ENCODE assay signal across 23 cellular contexts in the genomic region with DNA sequence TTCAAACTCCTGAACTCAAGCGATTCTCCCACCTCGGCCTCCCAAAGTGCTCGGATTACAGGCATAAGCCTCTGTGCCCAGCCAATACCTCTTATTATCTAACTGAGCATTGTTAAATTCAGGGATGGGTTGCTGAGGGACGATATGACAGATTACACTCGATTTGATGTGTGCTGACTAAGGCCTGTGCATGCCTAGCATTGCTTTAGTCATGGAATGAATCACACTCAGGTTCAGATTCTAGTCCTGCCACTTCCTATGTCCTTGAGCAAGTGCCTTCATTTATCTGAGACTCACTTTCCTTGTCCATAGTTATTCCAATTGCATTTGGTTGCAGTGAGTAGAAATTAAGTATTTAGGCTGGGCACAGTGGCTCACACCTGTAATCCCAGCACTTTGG. TPM values are rescaled to one million over a fixed set of nuclear protein-coding genes. Genes with fewer than 3 reads are reported as not detected.
A peak's percentile ranks its signal among the peaks of the same experiment; 100 is the strongest.
DNase-seq lines count a peak whose midpoint lies in the region; ATAC-seq and TF ChIP-seq lines count a peak whose summit lies in the region.
"Had no signal": no experiment of that assay in that cellular context is flagged by ENCODE, and none has a peak within 500 bp of the region (broad histone marks: within the 10 kb centered on the region; RNA-seq: fewer than 3 reads in every experiment).

No MANE protein-coding gene starts in this region.

- H3K9me3 Mint-ChIP-seq in activated T-cell treated with anti-CD3 and anti-CD28 coated beads, Interleukin-2, amount 50 U/mL, for 72 hours: no peaks in the 10 kb centered on the region
- no peaks in the 10 kb centered on the region for H3K9me3 Mint-ChIP-seq in activated T-cell treated with anti-CD3 and anti-CD28 coated beads, Interleukin-2, amount 50 U/mL, for 4 hours
- no peaks in the 10 kb centered on the region for H3K9me3 Mint-ChIP-seq in naive thymus-derived CD8-positive, alpha-beta T cell
- H3K9me3 Mint-ChIP-seq: central memory CD8-positive, alpha-beta T cell; naive B cell had no signal

- peak overlapping the region; percentile 69 for H3K27ac ChIP-seq in PC-9
- H3K27ac ChIP-seq: C4-2B, gastrocnemius medialis, right atrium auricular region, SJCRH30, upper lobe of right lung had no signal

- no peak overlapping the region for H3K27ac Mint-ChIP-seq in activated T-cell treated with anti-CD3 and anti-CD28 coated beads, Interleukin-2, amount 50 U/mL, for 72 hours
- H3K27ac Mint-ChIP-seq in naive thymus-derived CD8-positive, alpha-beta T cell: no peak overlapping the region
- H3K27ac Mint-ChIP-seq: naive B cell had no signal

- no peaks in the 10 kb centered on the region for H3K36me3 Mint-ChIP-seq in activated T-cell treated with anti-CD3 and anti-CD28 coated beads, Interleukin-2, amount 50 U/mL, for 72 hours (ENCODE audit: insufficient read depth in 2 of 2)
- no peaks in the 10 kb centered on the region for H3K36me3 Mint-ChIP-seq in activated T-cell treated with anti-CD3 and anti-CD28 coated beads, Interleukin-2, amount 50 U/mL, for 4 hours (ENCODE audit: insufficient read depth)
- peaks cover 0 to 8% (median 0%) of the 10 kb centered on the region in 3 donors for H3K36me3 Mint-ChIP-seq in naive thymus-derived CD8-positive, alpha-beta T cell
- H3K36me3 Mint-ChIP-seq: naive B cell had no signal

- CTCF ChIA-PET in PC-9 (lab: Charles Lee): no interaction called here

- no peak overlapping the region for H2AFZ ChIP-seq in PC-9

- H3K4me1 Mint-ChIP-seq in activated T-cell treated with anti-CD3 and anti-CD28 coated beads, Interleukin-2, amount 50 U/mL, for 72 hours (ENCODE audit: low read depth): peaks cover 28% of the 10 kb centered on the region
- no peaks in the 10 kb centered on the region for H3K4me1 Mint-ChIP-seq in activated T-cell treated with anti-CD3 and anti-CD28 coated beads, Interleukin-2, amount 50 U/mL, for 4 hours (ENCODE audit: low read depth)
- no peaks in the 10 kb centered on the region for H3K4me1 Mint-ChIP-seq in naive thymus-derived CD8-positive, alpha-beta T cell
- H3K4me1 Mint-ChIP-seq: central memory CD8-positive, alpha-beta T cell; naive B cell had no signal

- peak; percentile 85 to 88 for ATAC-seq in activated T-cell treated with anti-CD3 and anti-CD28 coated beads, Interleukin-2, amount 50 U/mL, for 72 hours (replicated peaks in 1 of 2)
- no peak for ATAC-seq in activated T-cell treated with anti-CD3 and anti-CD28 coated beads, Interleukin-2, amount 50 U/mL, for 4 hours
- ATAC-seq in HG03565 (IDR thresholded peaks at IDR 0.05; ENCODE audit: unreplicated experiment) (no peak), Right ventricle myocardium superior (ENCODE audit: poor library complexity) (no peak)
- no peak for ATAC-seq in naive thymus-derived CD8-positive, alpha-beta T cell
- ATAC-seq: gastrocnemius medialis had no signal

- H3K4me3 ChIP-seq in PC-9 (no peak overlapping the region), choroid plexus epithelial cell (ENCODE audit: low read depth, low read length) (no peak overlapping the region)
- H3K4me3 ChIP-seq: gastrocnemius medialis, HAP-1, right atrium auricular region, SJCRH30, upper lobe of right lung had no signal

- DNase-seq in activated T-cell treated with anti-CD3 and anti-CD28 coated beads, Interleukin-2, amount 50 U/mL, for 72 hours: peak in 1 of 2 donors; percentile 15
- DNase-seq in activated T-cell treated with anti-CD3 and anti-CD28 coated beads, Interleukin-2, amount 50 U/mL, for 4 hours: no peak
- DNase-seq in PC-9 (peak; percentile 13 to 85), choroid plexus epithelial cell (ENCODE audit: low read depth) (peak; percentile 4), NCI-H1048 (lab: John Stamatoyannopoulos, UW) (no peak), Right ventricle myocardium superior (no peak)
- no peak for DNase-seq in naive thymus-derived CD8-positive, alpha-beta T cell
- DNase-seq: activated CD4-positive, alpha-beta T cell treated with anti-CD3 and anti-CD28 coated beads, Interleukin-2, amount 50 U/mL, for 1 hour; activated CD8-positive, alpha-beta memory T cell treated with anti-CD3 and anti-CD28 coated beads, Interleukin-2, amount 50 U/mL, for 48 hours; amniotic stem cell; gastrocnemius medialis; mesendoderm; naive B cell; NCI-H1105 treated with DMSO at 0.1 percent for 48 hours; NCI-H2107; NCI-H526; SJCRH30; upper lobe of right lung had no signal

- peaks cover 27% of the 10 kb centered on the region for H3F3A ChIP-seq in PC-9 (ENCODE audit: insufficient read depth, low read depth)

- POLR2A ChIA-PET in PC-9 (lab: Charles Lee; ENCODE audit: unreplicated experiment): no interaction called here
- POLR2A ChIA-PET in naive thymus-derived CD8-positive, alpha-beta T cell (lab: Charles Lee): no interaction called here

- H3K36me3 ChIP-seq in PC-9 (ENCODE audit: low read depth): no peaks in the 10 kb centered on the region
- H3K36me3 ChIP-seq: gastrocnemius medialis, HAP-1, right atrium auricular region, SJCRH30, upper lobe of right lung had no signal

- H3K4me3 Mint-ChIP-seq in activated T-cell treated with anti-CD3 and anti-CD28 coated beads, Interleukin-2, amount 50 U/mL, for 72 hours: no peak overlapping the region
- H3K4me3 Mint-ChIP-seq in activated T-cell treated with anti-CD3 and anti-CD28 coated beads, Interleukin-2, amount 50 U/mL, for 4 hours: no peak overlapping the region
- no peak overlapping the region for H3K4me3 Mint-ChIP-seq in naive thymus-derived CD8-positive, alpha-beta T cell
- H3K4me3 Mint-ChIP-seq: central memory CD8-positive, alpha-beta T cell; naive B cell had no signal

- BruUV-seq in PC-9 (replicated peaks; lab: Mats Ljungman, UMichigan): no TSS peak

- peaks cover 38% of the 10 kb centered on the region for H3K4me1 ChIP-seq in PC-9 (replicated peaks; ENCODE audit: insufficient read depth)
- H3K4me1 ChIP-seq: gastrocnemius medialis, HAP-1, right atrium auricular region, SJCRH30, upper lobe of right lung had no signal

- TF ChIP-seq CTCF in PC-9 (conservative IDR thresholded peaks at IDR 0.05) (no peak), choroid plexus epithelial cell (conservative IDR thresholded peaks at IDR 0.05; ENCODE audit: low read depth, low read length) (no peak)

- no peaks in the 10 kb centered on the region for H3K79me2 ChIP-seq in PC-9 (ENCODE audit: low read depth)

- intact Hi-C loops in PC-9 (cut with micrococcal nuclease; ENCODE audit: unreplicated experiment) (loop anchor here (10.0 kb wide), 2 partner anchors 60 to 180 kb away; a partner anchor contains a TSS), Right ventricle myocardium superior (cut with DNase I) (no loop called here)

- H4K20me1 ChIP-seq in PC-9 (ENCODE audit: insufficient read depth): no peaks in the 10 kb centered on the region

- no peaks in the 10 kb centered on the region for H3K27me3 Mint-ChIP-seq in activated T-cell treated with anti-CD3 and anti-CD28 coated beads, Interleukin-2, amount 50 U/mL, for 72 hours (ENCODE audit: low read depth)
- peaks cover 11% of the 10 kb centered on the region for H3K27me3 Mint-ChIP-seq in activated T-cell treated with anti-CD3 and anti-CD28 coated beads, Interleukin-2, amount 50 U/mL, for 4 hours (ENCODE audit: low read depth)
- peaks cover 0 to 4% (median 0%) of the 10 kb centered on the region in 5 donors for H3K27me3 Mint-ChIP-seq in naive thymus-derived CD8-positive, alpha-beta T cell

- H3K9me3 ChIP-seq in PC-9 (ENCODE audit: insufficient read depth, low read depth): no peaks in the 10 kb centered on the region
- H3K9me3 ChIP-seq: gastrocnemius medialis, HAP-1, right atrium auricular region, SJCRH30, upper lobe of right lung had no signal

- no peaks in the 10 kb centered on the region for H3K9me2 ChIP-seq in PC-9 (ENCODE audit: insufficient read depth)

- peak overlapping the region; percentile 83 for H3K4me2 ChIP-seq in PC-9

- no peaks in the 10 kb centered on the region for H3K27me3 ChIP-seq in PC-9 (ENCODE audit: insufficient read depth, low read depth)
- H3K27me3 ChIP-seq: gastrocnemius medialis, right atrium auricular region, SJCRH30, upper lobe of right lung had no signal

RNA-seq across cellular contexts. Expression of a gene that starts 19.5 kb away (rescaled TPM):
- total RNA-seq in activated T-cell treated with anti-CD3 and anti-CD28 coated beads, Interleukin-2, amount 50 U/mL, for 72 hours: 1 to 10 TPM; 4.7 to 6.7 TPM
- total RNA-seq in activated T-cell treated with anti-CD3 and anti-CD28 coated beads, Interleukin-2, amount 50 U/mL, for 4 hours: 1 to 10 TPM in 1 of 3 donors, under 1 TPM in 2; 0.27 to 1.3 (median 0.66) TPM
- total RNA-seq in PC-9 (2021): 6.6 and 8.1 TPM in 2 replicates
- 24.6 TPM for total RNA-seq in Right ventricle myocardium superior
- under 1 TPM in 1 of 2 experiments, not detected in 1; 0.52 TPM for total RNA-seq in naive thymus-derived CD8-positive, alpha-beta T cell
- polyA plus RNA-seq in naive thymus-derived CD8-positive, alpha-beta T cell: under 1 TPM in 1 of 3 donors, not detected in 2; 0.68 TPM

Comparison
In these comparisons a context has a peak if more than half of its experiments do, and no peak if none do; other contexts are left out.
1. ATAC-seq: peak in activated T-cell treated with anti-CD3 and anti-CD28 coated beads, Interleukin-2, amount 50 U/mL, for 72 hours (2 of 2); none in activated T-cell treated with anti-CD3 and anti-CD28 coated beads, Interleukin-2, amount 50 U/mL, for 4 hours (0 of 2), HG03565 (single experiment), Right ventricle myocardium superior (single experiment) and naive thymus-derived CD8-positive, alpha-beta T cell (0 of 2).
2. DNase-seq: peak in PC-9 (2 of 2) and choroid plexus epithelial cell (single experiment); none in activated T-cell treated with anti-CD3 and anti-CD28 coated beads, Interleukin-2, amount 50 U/mL, for 4 hours (single experiment), NCI-H1048 (single experiment), Right ventricle myocardium superior (single experiment) and naive thymus-derived CD8-positive, alpha-beta T cell (0 of 10).